Comparison of ENCODE assay signal across 8 cellular contexts in the genomic region with DNA sequence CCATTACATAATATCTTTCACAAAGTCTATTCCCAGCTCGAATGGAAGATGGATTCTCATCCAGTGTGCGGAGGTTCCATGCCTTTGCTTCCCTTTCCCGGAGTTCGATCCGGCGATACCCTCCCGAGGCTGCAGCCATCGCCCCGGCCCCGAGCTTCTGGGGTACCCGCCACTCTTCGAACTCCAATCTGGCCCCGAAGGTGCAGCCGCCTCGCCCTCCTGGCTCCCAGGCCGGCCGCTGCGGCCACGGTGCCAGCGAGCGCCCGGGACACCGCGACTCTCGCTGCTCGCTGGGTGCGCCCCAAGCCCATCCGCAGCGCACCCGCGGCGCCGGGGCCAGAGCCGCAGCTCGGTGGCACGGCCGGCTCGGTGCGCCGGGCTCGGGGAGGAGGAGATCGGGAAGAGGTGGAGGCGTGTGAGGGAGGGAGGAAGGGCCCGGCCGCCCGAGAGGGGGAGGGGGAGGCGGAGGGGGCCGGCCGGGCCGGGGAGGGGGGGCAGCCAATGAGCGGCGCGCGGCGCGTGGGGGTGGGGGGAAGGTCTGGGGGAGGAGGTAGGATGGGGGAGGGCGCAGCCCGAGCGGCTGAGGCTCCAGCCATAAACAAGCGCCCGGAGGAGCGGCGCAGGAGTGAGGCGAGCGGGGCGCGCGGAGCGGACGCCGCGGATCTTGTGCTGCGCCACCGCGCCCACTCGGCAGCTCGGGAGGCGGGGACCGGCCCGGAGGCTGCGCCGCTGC. TPM values are rescaled to one million over a fixed set of nuclear protein-coding genes. Genes with fewer than 3 reads are reported as not detected.
DNase-seq lines count a peak whose midpoint lies in the region; ATAC-seq and TF ChIP-seq lines count a peak whose summit lies in the region.

A gene with protein sequence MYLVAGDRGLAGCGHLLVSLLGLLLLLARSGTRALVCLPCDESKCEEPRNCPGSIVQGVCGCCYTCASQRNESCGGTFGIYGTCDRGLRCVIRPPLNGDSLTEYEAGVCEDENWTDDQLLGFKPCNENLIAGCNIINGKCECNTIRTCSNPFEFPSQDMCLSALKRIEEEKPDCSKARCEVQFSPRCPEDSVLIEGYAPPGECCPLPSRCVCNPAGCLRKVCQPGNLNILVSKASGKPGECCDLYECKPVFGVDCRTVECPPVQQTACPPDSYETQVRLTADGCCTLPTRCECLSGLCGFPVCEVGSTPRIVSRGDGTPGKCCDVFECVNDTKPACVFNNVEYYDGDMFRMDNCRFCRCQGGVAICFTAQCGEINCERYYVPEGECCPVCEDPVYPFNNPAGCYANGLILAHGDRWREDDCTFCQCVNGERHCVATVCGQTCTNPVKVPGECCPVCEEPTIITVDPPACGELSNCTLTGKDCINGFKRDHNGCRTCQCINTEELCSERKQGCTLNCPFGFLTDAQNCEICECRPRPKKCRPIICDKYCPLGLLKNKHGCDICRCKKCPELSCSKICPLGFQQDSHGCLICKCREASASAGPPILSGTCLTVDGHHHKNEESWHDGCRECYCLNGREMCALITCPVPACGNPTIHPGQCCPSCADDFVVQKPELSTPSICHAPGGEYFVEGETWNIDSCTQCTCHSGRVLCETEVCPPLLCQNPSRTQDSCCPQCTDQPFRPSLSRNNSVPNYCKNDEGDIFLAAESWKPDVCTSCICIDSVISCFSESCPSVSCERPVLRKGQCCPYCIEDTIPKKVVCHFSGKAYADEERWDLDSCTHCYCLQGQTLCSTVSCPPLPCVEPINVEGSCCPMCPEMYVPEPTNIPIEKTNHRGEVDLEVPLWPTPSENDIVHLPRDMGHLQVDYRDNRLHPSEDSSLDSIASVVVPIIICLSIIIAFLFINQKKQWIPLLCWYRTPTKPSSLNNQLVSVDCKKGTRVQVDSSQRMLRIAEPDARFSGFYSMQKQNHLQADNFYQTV (plus strand): TSS at position 622 of the 733 bp plus-strand sequence. CDS start 515 bp downstream, outside the sequence.

- H3K4me3 ChIP-seq in RWPE2 (ENCODE audit: severe bottlenecking), result peak within 1 kb of the TSS; percentile 78
- peak within 1 kb of the TSS; percentile 70 to 91 (median 84) for H3K4me3 ChIP-seq in transverse colon

- H3K27ac ChIP-seq in RWPE2 (ENCODE audit: poor library complexity, severe bottlenecking) (peak within 1 kb of the TSS; percentile 98), transverse colon (peak within 1 kb of the TSS; percentile 94 to 98 (median 96))

- in situ Hi-C loops in transverse colon (cut with MboI; ENCODE audit: low pct_ligation_motif_present in 1 of 4, low pct_unique_long_range_greater_than_20kb in 1 of 4, low sequenced_read_pairs in 3 of 4), result loop anchor here (10.0 to 25.0 kb wide), 4 partner anchors 107 to 309 kb away; no protein-coding TSS in a partner anchor

- no peak within 1 kb of the TSS for H3K27ac Mint-ChIP-seq in activated naive CD8-positive, alpha-beta T cell treated with anti-CD3 and anti-CD28 coated beads, Interleukin-2, amount 10 ng/mL, durations not matched to agents 7 days and 5 days

- 2% methylated on average over 64 of the region's 82 CpGs; no CpG with 5 or more reads in 1 of the 2 donors for WGBS in transverse colon (ENCODE audit: low coverage in 1 of 2), 2 donors

- H3K4me3 Mint-ChIP-seq in activated naive CD8-positive, alpha-beta T cell treated with anti-CD3 and anti-CD28 coated beads, Interleukin-2, amount 10 ng/mL, durations not matched to agents 7 days and 5 days, result peak within 1 kb of the TSS; percentile 75

- peaks cover 47% of the 10 kb centered on the region for H3K27me3 Mint-ChIP-seq in activated naive CD8-positive, alpha-beta T cell treated with anti-CD3 and anti-CD28 coated beads, Interleukin-2, amount 10 ng/mL, durations not matched to agents 7 days and 5 days

- intact Hi-C loops in transverse colon (cut with DNase I; ENCODE audit: low total_unique reads), result loop anchor here (10.0 kb wide), 1 partner anchor 99 kb away; no protein-coding TSS in a partner anchor

- TF ChIP-seq CTCF in RWPE2 (IDR thresholded peaks at IDR 0.05; ENCODE audit: poor library complexity, severe bottlenecking), result no peak
- TF ChIP-seq CTCF in transverse colon (IDR thresholded peaks at IDR 0.05), result no peak

- ATAC-seq in HG03196 (IDR thresholded peaks at IDR 0.05; ENCODE audit: unreplicated experiment), result peak; percentile 33
- peak; percentile 42 for ATAC-seq in RWPE2 (ENCODE audit: low read depth)
- peak; percentile 76 for ATAC-seq in activated naive CD8-positive, alpha-beta T cell treated with anti-CD3 and anti-CD28 coated beads, Interleukin-2, amount 10 ng/mL, durations not matched to agents 7 days and 5 days (ENCODE audit: low read depth)

- H3K36me3 Mint-ChIP-seq in activated naive CD8-positive, alpha-beta T cell treated with anti-CD3 and anti-CD28 coated beads, Interleukin-2, amount 10 ng/mL, durations not matched to agents 7 days and 5 days, result no peaks in the 10 kb centered on the region

- H3K27me3 ChIP-seq in RWPE2 (ENCODE audit: insufficient read depth, poor library complexity, severe bottlenecking) (no peaks in the 10 kb centered on the region), transverse colon (no peaks in the 10 kb centered on the region)

- peak; percentile 88 for DNase-seq in Ammon's horn (ENCODE audit: low spot score)
- peak; percentile 88 for DNase-seq in RWPE2 (ENCODE audit: low spot score)
- DNase-seq in activated naive CD8-positive, alpha-beta T cell treated with anti-CD3 and anti-CD28 coated beads, Interleukin-2, amount 10 ng/mL, durations not matched to agents 7 days and 5 days, result peak; percentile 71
- DNase-seq in glomerular visceral epithelial cell (ENCODE audit: extremely low spot score), result peak; percentile 92
- peak in 54 of 56 donors; percentile 49 to 88 (median 78) for DNase-seq in nucleus accumbens (lab: John Stamatoyannopoulos, UW)
- DNase-seq in transverse colon, result peak; percentile 92

- POLR2A ChIA-PET in activated naive CD8-positive, alpha-beta T cell treated with anti-CD3 and anti-CD28 coated beads, Interleukin-2, amount 10 ng/mL, durations not matched to agents 7 days and 5 days (lab: Charles Lee), result interaction anchor here (1.7 kb wide), 1 partner anchor 109 kb away, joined by 3 read pairs; no protein-coding TSS in a partner anchor

- H3K4me1 ChIP-seq in RWPE2 (ENCODE audit: insufficient read depth, poor library complexity, severe bottlenecking), result peaks cover 36% of the 10 kb centered on the region
- H3K4me1 ChIP-seq in transverse colon, result peaks cover 11 to 34% (median 26%) of the 10 kb centered on the region in 4 donors

- H3K9me3 ChIP-seq in RWPE2 (ENCODE audit: severe bottlenecking), result no peaks in the 10 kb centered on the region
- H3K9me3 ChIP-seq in transverse colon, result no peaks in the 10 kb centered on the region

- TF ChIP-seq EP300 in transverse colon (IDR thresholded peaks at IDR 0.05; ENCODE audit: low read depth), result no peak

- TF ChIP-seq POLR2A in GM19099 (IDR thresholded peaks at IDR 0.05; ENCODE audit: extremely low read depth, insufficient read length, low read depth) (peak; percentile 65), transverse colon (IDR thresholded peaks at IDR 0.05) (peak; percentile 60)

- H3K9me3 Mint-ChIP-seq in activated naive CD8-positive, alpha-beta T cell treated with anti-CD3 and anti-CD28 coated beads, Interleukin-2, amount 10 ng/mL, durations not matched to agents 7 days and 5 days, result no peaks in the 10 kb centered on the region

- H3K4me1 Mint-ChIP-seq in activated naive CD8-positive, alpha-beta T cell treated with anti-CD3 and anti-CD28 coated beads, Interleukin-2, amount 10 ng/mL, durations not matched to agents 7 days and 5 days, result peaks cover 22% of the 10 kb centered on the region

- H3K36me3 ChIP-seq in RWPE2 (ENCODE audit: low read depth) (peaks cover 18% of the 10 kb centered on the region), transverse colon (no peaks in the 10 kb centered on the region)

RNA-seq across cellular contexts. Expression of the gene that starts here (rescaled TPM):
- total RNA-seq in activated naive CD8-positive, alpha-beta T cell treated with anti-CD3 and anti-CD28 coated beads, Interleukin-2, amount 10 ng/mL, durations not matched to agents 7 days and 5 days, result 1 to 10 TPM; 3.2 to 3.5 TPM
- total RNA-seq in transverse colon, result 100 to 1,000 TPM in 1 of 4 donors, 10 to 100 TPM in 3; 73.7 to 134 (median 80.7) TPM

Comparison
In these comparisons a context has a peak if more than half of its experiments do, and no peak if none do; other contexts are left out.
1. Peak in every context shown above with its lines: DNase-seq, ATAC-seq, H3K4me3 ChIP-seq and H3K27ac ChIP-seq.
2. RNA of the gene that starts here (total RNA-seq): 73.7 to 134 TPM in transverse colon; 3.2 to 3.5 TPM in activated naive CD8-positive, alpha-beta T cell treated with anti-CD3 and anti-CD28 coated beads, Interleukin-2, amount 10 ng/mL, durations not matched to agents 7 days and 5 days; every median in the first group is over 10 times any median in the second.